Comparison of ENCODE assay signal across 12 cellular contexts in genomic region chr6:43993881-43994523, GRCh38.
DNase-seq lines count a peak whose midpoint lies in the region; ATAC-seq and TF ChIP-seq lines count a peak whose summit lies in the region.
"Had no signal": no experiment of that assay in that cellular context is flagged by ENCODE, and none has a peak within 500 bp of the region (broad histone marks: within the 10 kb centered on the region; RNA-seq: fewer than 3 reads in every experiment).

No MANE protein-coding gene starts in this region.

- H3K4me1 ChIP-seq in heart left ventricle (peaks cover 0 to 48% (median 20%) of the 10 kb centered on the region in 12 donors), thoracic aorta (ENCODE audit: control insufficient read depth in 1 of 2, low read depth in 2 of 2) (peaks cover 8 to 53% of the 10 kb centered on the region in 2 donors)

- H3K4me3 ChIP-seq in heart left ventricle: no peak overlapping the region
- H3K4me3 ChIP-seq in thoracic aorta: no peak overlapping the region

- H3K27ac ChIP-seq in heart left ventricle: peak overlapping the region in 11 of 12 donors; percentile 62 to 98 (median 87)
- H3K27ac ChIP-seq in thoracic aorta: peak overlapping the region; percentile 47 to 56
- H3K27ac ChIP-seq: HL-60 had no signal

- no peaks in the 10 kb centered on the region for H3K27me3 ChIP-seq in heart left ventricle
- no peaks in the 10 kb centered on the region for H3K27me3 ChIP-seq in thoracic aorta (replicated peaks; ENCODE audit: insufficient read depth)

- TF ChIP-seq CTCF in heart left ventricle (IDR thresholded peaks at IDR 0.05) (no peak), thoracic aorta (IDR thresholded peaks at IDR 0.05) (no peak)

- no peak for TF ChIP-seq POLR2A in heart left ventricle (IDR thresholded peaks at IDR 0.05)

- ATAC-seq in heart left ventricle (peak in 3 of 4 donors; percentile 18 to 31 (median 23)), thoracic aorta (ENCODE audit: insufficient number of reproducible peaks, low FRiP score, low read depth) (no peak), GM21825 (IDR thresholded peaks at IDR 0.05; ENCODE audit: unreplicated experiment) (no peak)
- ATAC-seq: T-helper 17 cell had no signal

- WGBS in heart left ventricle, 4 donors: 43 to 59% (median 54%) methylated on average over 5 of the region's 5 CpGs

- no peaks in the 10 kb centered on the region for H3K9me3 ChIP-seq in heart left ventricle
- no peaks in the 10 kb centered on the region for H3K9me3 ChIP-seq in thoracic aorta

- intact Hi-C loops in heart left ventricle (cut with DNase I): loop anchor here in 5 of 10 donors (2.0 to 5.0 kb wide), 4 partner anchors 39 to 222 kb away; partner anchors contain the start of gene VEGFA (in 4 of the 5)

- DNase-seq in stimulated activated CD4-positive, alpha-beta T cell treated with anti-CD3 and anti-CD28 coated beads, Interleukin-2, amount 100 ng/mL, for 4 hours (ENCODE audit: low read depth): peak; percentile 46
- DNase-seq in stimulated activated CD4-positive, alpha-beta T cell treated with anti-CD3 and anti-CD28 coated beads, Interleukin-12 subunit alpha, Interleukin-12 subunit beta, amount 100 ng/mL, for 4 hours: no peak
- peak; percentile 66 for DNase-seq in NCI-H2196 (lab: John Stamatoyannopoulos, UW; ENCODE audit: unreplicated experiment)
- DNase-seq in heart left ventricle: peak in 2 of 5 donors; percentile 44 to 54
- DNase-seq in thoracic aorta (ENCODE audit: low spot score): no peak
- no peak for DNase-seq in HCEC 1CT
- no peak for DNase-seq in SIG-M5 (lab: John Stamatoyannopoulos, UW)
- DNase-seq: midbrain, NCI-H1092 treated with DMSO at 0.1 percent for 48 hours, T-helper 17 cell had no signal

- H3K36me3 ChIP-seq in heart left ventricle: no peaks in the 10 kb centered on the region
- no peaks in the 10 kb centered on the region for H3K36me3 ChIP-seq in thoracic aorta

Comparison
In these comparisons a context has a peak if more than half of its experiments do, and no peak if none do; other contexts are left out.
1. DNase-seq: peak in stimulated activated CD4-positive, alpha-beta T cell treated with anti-CD3 and anti-CD28 coated beads, Interleukin-2, amount 100 ng/mL, for 4 hours (single experiment) and NCI-H2196 (single experiment); none in stimulated activated CD4-positive, alpha-beta T cell treated with anti-CD3 and anti-CD28 coated beads, Interleukin-12 subunit alpha, Interleukin-12 subunit beta, amount 100 ng/mL, for 4 hours (single experiment), thoracic aorta (single experiment), HCEC 1CT (single experiment) and SIG-M5 (single experiment).
2. ATAC-seq: peak in heart left ventricle (3 of 4); none in thoracic aorta (single experiment) and GM21825 (single experiment).